2 cellular contexts compared by ENCODE assay signal in the genomic region with DNA sequence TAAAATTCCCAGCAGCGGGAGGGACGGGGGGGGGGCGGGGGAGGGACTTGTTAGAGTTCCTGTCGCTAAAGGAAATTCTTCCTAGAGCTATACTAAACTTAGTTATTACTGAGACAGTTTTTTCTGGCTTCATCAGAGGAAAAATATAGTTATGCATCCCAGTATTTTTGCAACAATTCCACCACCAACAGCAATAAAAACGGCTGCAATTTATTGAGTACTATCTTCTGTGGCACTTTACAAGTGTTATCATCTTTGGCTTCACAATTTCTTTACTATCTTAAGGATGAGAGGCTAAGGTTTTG.
TF ChIP-seq lines count a peak whose summit lies in the region.

No MANE protein-coding gene starts in this region.

TF ChIP-seq in SK-N-SH, 30 proteins besides CTCF, POLR2A, EP300 and RAD21 (continued from another document):
- TF ChIP-seq, protein P1, sequence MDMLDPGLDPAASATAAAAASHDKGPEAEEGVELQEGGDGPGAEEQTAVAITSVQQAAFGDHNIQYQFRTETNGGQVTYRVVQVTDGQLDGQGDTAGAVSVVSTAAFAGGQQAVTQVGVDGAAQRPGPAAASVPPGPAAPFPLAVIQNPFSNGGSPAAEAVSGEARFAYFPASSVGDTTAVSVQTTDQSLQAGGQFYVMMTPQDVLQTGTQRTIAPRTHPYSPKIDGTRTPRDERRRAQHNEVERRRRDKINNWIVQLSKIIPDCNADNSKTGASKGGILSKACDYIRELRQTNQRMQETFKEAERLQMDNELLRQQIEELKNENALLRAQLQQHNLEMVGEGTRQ (IDR thresholded peaks at IDR 0.05; ENCODE audit: borderline replicate concordance, low read depth, low read length): no peak
- TF ChIP-seq FOXM1 (IDR thresholded peaks at IDR 0.05; ENCODE audit: low read depth): no peak
- no peak for TF ChIP-seq CHD2 (IDR thresholded peaks at IDR 0.05; ENCODE audit: low read length, partially characterized antibody)
- TF ChIP-seq RFX5 (IDR thresholded peaks at IDR 0.05; ENCODE audit: low read length): no peak
- no peak for TF ChIP-seq GABPA (IDR thresholded peaks at IDR 0.05; ENCODE audit: low read depth)
- TF ChIP-seq JUND (IDR thresholded peaks at IDR 0.05): no peak

TF ChIP-seq in SK-N-SH treated with all-trans-retinoic acid at 6 μM for 48 hours, 23 proteins besides CTCF, POLR2A, EP300 and RAD21 (continued from another document):
- TF ChIP-seq, protein P2, sequence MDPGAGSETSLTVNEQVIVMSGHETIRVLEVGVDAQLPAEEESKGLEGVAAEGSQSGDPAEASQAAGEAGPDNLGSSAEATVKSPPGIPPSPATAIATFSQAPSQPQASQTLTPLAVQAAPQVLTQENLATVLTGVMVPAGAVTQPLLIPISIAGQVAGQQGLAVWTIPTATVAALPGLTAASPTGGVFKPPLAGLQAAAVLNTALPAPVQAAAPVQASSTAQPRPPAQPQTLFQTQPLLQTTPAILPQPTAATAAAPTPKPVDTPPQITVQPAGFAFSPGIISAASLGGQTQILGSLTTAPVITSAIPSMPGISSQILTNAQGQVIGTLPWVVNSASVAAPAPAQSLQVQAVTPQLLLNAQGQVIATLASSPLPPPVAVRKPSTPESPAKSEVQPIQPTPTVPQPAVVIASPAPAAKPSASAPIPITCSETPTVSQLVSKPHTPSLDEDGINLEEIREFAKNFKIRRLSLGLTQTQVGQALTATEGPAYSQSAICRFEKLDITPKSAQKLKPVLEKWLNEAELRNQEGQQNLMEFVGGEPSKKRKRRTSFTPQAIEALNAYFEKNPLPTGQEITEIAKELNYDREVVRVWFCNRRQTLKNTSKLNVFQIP (CRISPR knock-in tag; IDR thresholded peaks at IDR 0.05; ENCODE audit: borderline replicate concordance, low read depth): no peak
- TF ChIP-seq, protein P3, sequence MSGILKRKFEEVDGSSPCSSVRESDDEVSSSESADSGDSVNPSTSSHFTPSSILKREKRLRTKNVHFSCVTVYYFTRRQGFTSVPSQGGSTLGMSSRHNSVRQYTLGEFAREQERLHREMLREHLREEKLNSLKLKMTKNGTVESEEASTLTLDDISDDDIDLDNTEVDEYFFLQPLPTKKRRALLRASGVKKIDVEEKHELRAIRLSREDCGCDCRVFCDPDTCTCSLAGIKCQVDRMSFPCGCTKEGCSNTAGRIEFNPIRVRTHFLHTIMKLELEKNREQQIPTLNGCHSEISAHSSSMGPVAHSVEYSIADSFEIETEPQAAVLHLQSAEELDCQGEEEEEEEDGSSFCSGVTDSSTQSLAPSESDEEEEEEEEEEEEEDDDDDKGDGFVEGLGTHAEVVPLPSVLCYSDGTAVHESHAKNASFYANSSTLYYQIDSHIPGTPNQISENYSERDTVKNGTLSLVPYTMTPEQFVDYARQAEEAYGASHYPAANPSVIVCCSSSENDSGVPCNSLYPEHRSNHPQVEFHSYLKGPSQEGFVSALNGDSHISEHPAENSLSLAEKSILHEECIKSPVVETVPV (CRISPR knock-in tag; IDR thresholded peaks at IDR 0.05): no peak
